Comparison of ENCODE assay signal across 2 cellular contexts in genomic region chr2:200342235-200342634, GRCh38.
TF ChIP-seq lines count a peak whose summit lies in the region.

No MANE protein-coding gene starts in this region.

TF ChIP-seq in GM23338, 12 proteins besides CTCF, POLR2A, EP300 and RAD21:
- TF ChIP-seq NANOG (IDR thresholded peaks at IDR 0.05; ENCODE audit: borderline replicate concordance) = no peak
- TF ChIP-seq, protein P1, sequence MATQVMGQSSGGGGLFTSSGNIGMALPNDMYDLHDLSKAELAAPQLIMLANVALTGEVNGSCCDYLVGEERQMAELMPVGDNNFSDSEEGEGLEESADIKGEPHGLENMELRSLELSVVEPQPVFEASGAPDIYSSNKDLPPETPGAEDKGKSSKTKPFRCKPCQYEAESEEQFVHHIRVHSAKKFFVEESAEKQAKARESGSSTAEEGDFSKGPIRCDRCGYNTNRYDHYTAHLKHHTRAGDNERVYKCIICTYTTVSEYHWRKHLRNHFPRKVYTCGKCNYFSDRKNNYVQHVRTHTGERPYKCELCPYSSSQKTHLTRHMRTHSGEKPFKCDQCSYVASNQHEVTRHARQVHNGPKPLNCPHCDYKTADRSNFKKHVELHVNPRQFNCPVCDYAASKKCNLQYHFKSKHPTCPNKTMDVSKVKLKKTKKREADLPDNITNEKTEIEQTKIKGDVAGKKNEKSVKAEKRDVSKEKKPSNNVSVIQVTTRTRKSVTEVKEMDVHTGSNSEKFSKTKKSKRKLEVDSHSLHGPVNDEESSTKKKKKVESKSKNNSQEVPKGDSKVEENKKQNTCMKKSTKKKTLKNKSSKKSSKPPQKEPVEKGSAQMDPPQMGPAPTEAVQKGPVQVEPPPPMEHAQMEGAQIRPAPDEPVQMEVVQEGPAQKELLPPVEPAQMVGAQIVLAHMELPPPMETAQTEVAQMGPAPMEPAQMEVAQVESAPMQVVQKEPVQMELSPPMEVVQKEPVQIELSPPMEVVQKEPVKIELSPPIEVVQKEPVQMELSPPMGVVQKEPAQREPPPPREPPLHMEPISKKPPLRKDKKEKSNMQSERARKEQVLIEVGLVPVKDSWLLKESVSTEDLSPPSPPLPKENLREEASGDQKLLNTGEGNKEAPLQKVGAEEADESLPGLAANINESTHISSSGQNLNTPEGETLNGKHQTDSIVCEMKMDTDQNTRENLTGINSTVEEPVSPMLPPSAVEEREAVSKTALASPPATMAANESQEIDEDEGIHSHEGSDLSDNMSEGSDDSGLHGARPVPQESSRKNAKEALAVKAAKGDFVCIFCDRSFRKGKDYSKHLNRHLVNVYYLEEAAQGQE (IDR thresholded peaks at IDR 0.05; ENCODE audit: unreplicated experiment) = no peak
- no peak for TF ChIP-seq POLR2AphosphoS5 (IDR thresholded peaks at IDR 0.05; ENCODE audit: low read depth)
- TF ChIP-seq ETS1 (IDR thresholded peaks at IDR 0.05) = no peak

TF ChIP-seq in HepG2, 621 proteins besides CTCF, POLR2A, EP300 and RAD21:
- TF ChIP-seq RBM22 (optimal IDR thresholded peaks at IDR 0.05; ENCODE audit: low read length) = peak; percentile 74
- TF ChIP-seq FUBP1 (CRISPR knock-in tag; IDR thresholded peaks at IDR 0.05; ENCODE audit: borderline replicate concordance) = no peak
